ENCODE assay signal across 21 cellular contexts in genomic region chr1:116036255-116036654, GRCh38. TPM values are rescaled to one million over a fixed set of nuclear protein-coding genes. Genes with fewer than 3 reads are reported as not detected.
DNase-seq lines count a peak whose midpoint lies in the region; ATAC-seq, FAIRE-seq and TF ChIP-seq lines count a peak whose summit lies in the region.
"Had no signal": no experiment of that assay in that cellular context is flagged by ENCODE, and none has a peak within 500 bp of the region (broad histone marks: within the 10 kb centered on the region; RNA-seq: fewer than 3 reads in every experiment).

No MANE protein-coding gene starts in this region.

- no TSS peak for BruUV-seq in A673 (replicated peaks; lab: Mats Ljungman, UMichigan)

- H2BK5ac ChIP-seq in H1 (ENCODE audit: low read depth, low read length), result no peak overlapping the region
- H2BK5ac ChIP-seq in trophoblast cell (ENCODE audit: low read depth, low read length, poor library complexity), result no peak overlapping the region

- H4K8ac ChIP-seq in H1 (ENCODE audit: extremely low read depth, insufficient read depth, low read length) (no peak overlapping the region), trophoblast cell (ENCODE audit: low read depth, low read length) (no peak overlapping the region)

- WGBS in H1 (ENCODE audit: extremely low coverage in 1 of 2, insufficient coverage in 1 of 2, insufficient read length in 1 of 2, insufficient replicate concordance in 2 of 2, low coverage in 1 of 2, low lambda C conversion rate in 2 of 2, missing lambda C conversion rate in 1 of 2), 2 experiments, result 78% methylated on average over 4 of the region's 4 CpGs; no CpG with 5 or more reads in 1 of the 2 experiments
- no CpG with 5 or more reads among the region's 4 CpGs for WGBS in trophoblast cell (ENCODE audit: extremely low coverage, insufficient coverage, insufficient read length)

- no peaks in the 10 kb centered on the region for H3K9me2 ChIP-seq in Loucy (replicated peaks; ENCODE audit: low read depth, low read length)

- no peaks in the 10 kb centered on the region for H3K4me1 Mint-ChIP-seq in activated CD8-positive, alpha-beta T cell treated with anti-CD3 and anti-CD28 coated beads, Interleukin-2, amount 10 ng/mL, durations not matched to agents 7 days and 5 days (ENCODE audit: low read depth)
- H3K4me1 Mint-ChIP-seq: B cell had no signal

- H4K20me1 ChIP-seq in Loucy (ENCODE audit: insufficient read depth, low read length, poor library complexity, severe bottlenecking) (no peaks in the 10 kb centered on the region), H1 (replicated peaks in 1 of 2; ENCODE audit: control insufficient read depth in 1 of 2, insufficient read depth in 2 of 2, low read length in 2 of 2) (no peaks in the 10 kb centered on the region)

- H2BK15ac ChIP-seq in H1 (ENCODE audit: low read length), result no peak overlapping the region

- TF ChIP-seq CTCF in A673 (conservative IDR thresholded peaks at IDR 0.05; ENCODE audit: low read depth, low read length), result 0 out of 2 replicates have a peak, but pooled peaks have one; percentile 17
- TF ChIP-seq CTCF in Loucy (conservative IDR thresholded peaks at IDR 0.05; ENCODE audit: low read length), result peak; percentile 37; the same call in 1 of the 2 replicates
- TF ChIP-seq CTCF in H1 (IDR thresholded peaks at IDR 0.05; ENCODE audit: control extremely low read depth in 1 of 3, insufficient read depth in 1 of 3, low read depth in 1 of 3, low read length in 3 of 3), result peak in 2 of 3 experiments; percentile 22 to 68; a peak in 2 of 4 replicates

- H3K9ac ChIP-seq in Loucy (ENCODE audit: low read depth, low read length, poor library complexity, severe bottlenecking), result no peak overlapping the region
- H3K9ac ChIP-seq in H1 (replicated peaks in 1 of 4; ENCODE audit: extremely low read depth in 1 of 4, low read depth in 3 of 4, low read length in 3 of 4), result no peak overlapping the region
- H3K9ac ChIP-seq in trophoblast cell (ENCODE audit: low read length), result no peak overlapping the region

- H3K9me3 Mint-ChIP-seq in activated CD8-positive, alpha-beta T cell treated with anti-CD3 and anti-CD28 coated beads, Interleukin-2, amount 10 ng/mL, durations not matched to agents 7 days and 5 days (ENCODE audit: insufficient read depth), result no peaks in the 10 kb centered on the region

- H3K18ac ChIP-seq in H1 (ENCODE audit: extremely low read depth, low read length) (no peak overlapping the region), trophoblast cell (ENCODE audit: low read length) (no peak overlapping the region)

- no peak overlapping the region for H3K56ac ChIP-seq in H1 (replicated peaks; ENCODE audit: insufficient read length, low read depth, low read length)

- no peaks in the 10 kb centered on the region for H3K36me3 Mint-ChIP-seq in activated CD8-positive, alpha-beta T cell treated with anti-CD3 and anti-CD28 coated beads, Interleukin-2, amount 10 ng/mL, durations not matched to agents 7 days and 5 days (ENCODE audit: low read depth)

- POLR2A ChIA-PET in A673 (lab: Charles Lee; ENCODE audit: low non-redundant PET), result interaction anchor here (0.7 kb wide), 1 partner anchor 28 kb away, joined by 3 read pairs; no protein-coding TSS in a partner anchor
- POLR2A ChIA-PET in H1 (lab: Charles Lee; ENCODE audit: partially characterized antibody), result no interaction called here
- POLR2A ChIA-PET in activated CD8-positive, alpha-beta T cell treated with anti-CD3 and anti-CD28 coated beads, Interleukin-2, amount 10 ng/mL, durations not matched to agents 7 days and 5 days (lab: Charles Lee), result no interaction called here
- POLR2A ChIA-PET in HEK293T (lab: Yijun Ruan, JAX), result no interaction called here

- H3K79me1 ChIP-seq in H1 (ENCODE audit: low read depth, low read length) (no peaks in the 10 kb centered on the region), trophoblast cell (ENCODE audit: low read length) (no peaks in the 10 kb centered on the region)

- H4K5ac ChIP-seq in H1 (ENCODE audit: insufficient read length, low read depth, low read length), result no peak overlapping the region

- H3K4ac ChIP-seq in H1 (replicated peaks; ENCODE audit: insufficient read length, low read depth, low read length) (no peak overlapping the region), trophoblast cell (ENCODE audit: low read depth, low read length) (no peak overlapping the region)

- H2BK120ac ChIP-seq in H1 (replicated peaks; ENCODE audit: low read depth, low read length), result no peak overlapping the region
- no peak overlapping the region for H2BK120ac ChIP-seq in trophoblast cell (ENCODE audit: insufficient read depth, low read length, poor library complexity)

- no peaks in the 10 kb centered on the region for H3K27me3 ChIP-seq in A673 (replicated peaks; ENCODE audit: insufficient read depth, low read depth, low read length, poor library complexity)
- no peaks in the 10 kb centered on the region for H3K27me3 ChIP-seq in Loucy (ENCODE audit: insufficient read depth, low read length, poor library complexity, severe bottlenecking)
- H3K27me3 ChIP-seq in H1 (replicated peaks in 1 of 4; ENCODE audit: control insufficient read depth in 3 of 4, extremely low read depth in 1 of 4, insufficient read depth in 3 of 4, low read length in 3 of 4), result no peaks in the 10 kb centered on the region
- H3K27me3 ChIP-seq in trophoblast cell (ENCODE audit: insufficient read depth, low read length), result no peaks in the 10 kb centered on the region

- H3K14ac ChIP-seq in H1 (ENCODE audit: insufficient read length) (no peak overlapping the region), trophoblast cell (ENCODE audit: low read length) (no peak overlapping the region)

- DNase-seq in A673 (ENCODE audit: low spot score) (no peak), H1 (ENCODE audit: low read depth in 1 of 2, low spot score in 2 of 2) (peak in 1 of 2 experiments; percentile 47), iPS-NIHi7 (ENCODE audit: extremely low spot score) (peak; percentile 26), trophoblast cell (no peak), NOMO-1 treated with dmso at 0.1 percent for 144 hours (lab: John Stamatoyannopoulos, UW; ENCODE audit: unreplicated experiment) (no peak), HEK293T (ENCODE audit: extremely low spot score) (no peak)
- DNase-seq in activated CD8-positive, alpha-beta T cell treated with anti-CD3 and anti-CD28 coated beads, Interleukin-2, amount 10 ng/mL, durations not matched to agents 7 days and 5 days, result no peak
- DNase-seq: 8988T, DMS79 treated with DMSO at 0.1 percent for 48 hours, KG1, NCI-H1436 treated with DMSO at 0.1 percent for 48 hours, NCI-H2029 treated with DMSO at 0.1 percent for 48 hours, NCI-H748 treated with DMSO at 0.1 percent for 48 hours, SIG-M5 had no signal

- H2AK5ac ChIP-seq in H1 (ENCODE audit: low read depth, low read length) (no peak overlapping the region), trophoblast cell (ENCODE audit: low read length) (no peak overlapping the region)

- H4K91ac ChIP-seq in H1 (replicated peaks; ENCODE audit: insufficient read length, low read length), result no peak overlapping the region
- H4K91ac ChIP-seq in trophoblast cell (ENCODE audit: low read depth, low read length), result no peak overlapping the region

- H3K79me2 ChIP-seq in Loucy (ENCODE audit: insufficient read depth, low read length) (no peaks in the 10 kb centered on the region), H1 (ENCODE audit: control insufficient read depth in 1 of 2, insufficient read depth in 2 of 2, low read length in 2 of 2) (no peaks in the 10 kb centered on the region), trophoblast cell (ENCODE audit: control insufficient read depth, insufficient read depth, low read length, poor library complexity) (no peaks in the 10 kb centered on the region)

- H2BK20ac ChIP-seq in H1 (ENCODE audit: low read length), result no peak overlapping the region

- no peaks in the 10 kb centered on the region for H3K9me3 ChIP-seq in A673 (ENCODE audit: low read depth, low read length, poor library complexity, severe bottlenecking)
- no peaks in the 10 kb centered on the region for H3K9me3 ChIP-seq in Loucy (ENCODE audit: insufficient read depth, low read depth, low read length)
- no peaks in the 10 kb centered on the region for H3K9me3 ChIP-seq in H1 (ENCODE audit: insufficient read depth in 2 of 2, low read depth in 1 of 2, low read length in 1 of 2)
- no peaks in the 10 kb centered on the region for H3K9me3 ChIP-seq in trophoblast cell (ENCODE audit: insufficient read depth, low read depth, low read length)
- H3K9me3 ChIP-seq: HAP-1 had no signal

- H3K4me3 Mint-ChIP-seq in activated CD8-positive, alpha-beta T cell treated with anti-CD3 and anti-CD28 coated beads, Interleukin-2, amount 10 ng/mL, durations not matched to agents 7 days and 5 days, result no peak overlapping the region
- H3K4me3 Mint-ChIP-seq: B cell had no signal

- H3K36me3 ChIP-seq in A673 (ENCODE audit: insufficient read depth, low read length, poor library complexity, severe bottlenecking) (no peaks in the 10 kb centered on the region), Loucy (ENCODE audit: insufficient read depth, low read length) (no peaks in the 10 kb centered on the region), H1 (ENCODE audit: control insufficient read depth in 2 of 4, insufficient read depth in 4 of 4, low read length in 3 of 4) (peaks cover 0 to 1% (median 0%) of the 10 kb centered on the region in 4 experiments; a peak in 2 of 8 replicates), trophoblast cell (ENCODE audit: control insufficient read depth in 1 of 2, insufficient read depth in 2 of 2, low read length in 2 of 2) (no peaks in the 10 kb centered on the region)

- no peak overlapping the region for H3K27ac ChIP-seq in A673 (ENCODE audit: low read depth, low read length, poor library complexity, severe bottlenecking)
- no peak overlapping the region for H3K27ac ChIP-seq in H1 (ENCODE audit: low read depth, low read length)
- H3K27ac ChIP-seq in trophoblast cell (ENCODE audit: low read depth, low read length), result no peak overlapping the region
- H3K27ac ChIP-seq: PC-9, RWPE1 had no signal

- TF ChIP-seq POLR2A in H1 (IDR thresholded peaks at IDR 0.05; ENCODE audit: control extremely low read depth in 1 of 2, low read depth in 2 of 2, low read length in 2 of 2), result no peak

- peak in 1 of 2 experiments; percentile 22; a peak in 2 of 4 replicates for TF ChIP-seq RAD21 in H1 (IDR thresholded peaks at IDR 0.05 in 1 of 2, conservative IDR thresholded peaks at IDR 0.05 in 1 of 2; ENCODE audit: low read depth in 2 of 2, low read length in 2 of 2)

- H3K27ac Mint-ChIP-seq in activated CD8-positive, alpha-beta T cell treated with anti-CD3 and anti-CD28 coated beads, Interleukin-2, amount 10 ng/mL, durations not matched to agents 7 days and 5 days, result no peak overlapping the region
- H3K27ac Mint-ChIP-seq: B cell had no signal

- H3K4me1 ChIP-seq in A673 (ENCODE audit: insufficient read depth, low read length, poor library complexity, severe bottlenecking) (no peaks in the 10 kb centered on the region), Loucy (ENCODE audit: insufficient read depth, low read length, poor library complexity, severe bottlenecking) (no peaks in the 10 kb centered on the region), H1 (replicated peaks in 1 of 4; ENCODE audit: control insufficient read depth in 3 of 4, insufficient read depth in 4 of 4, low read length in 3 of 4) (no peaks in the 10 kb centered on the region), trophoblast cell (ENCODE audit: control insufficient read depth in 1 of 2, insufficient read depth in 2 of 2, low read length in 2 of 2) (no peaks in the 10 kb centered on the region)

- peak; percentile 55 for FAIRE-seq in H1 (lab: Jason Lieb, UNC)
- FAIRE-seq: HepG2 had no signal

- H2AFZ ChIP-seq in Loucy (ENCODE audit: low read length) (no peak overlapping the region), H1 (ENCODE audit: low read length) (no peak overlapping the region), trophoblast cell (ENCODE audit: insufficient read depth, low read length, poor library complexity) (no peak overlapping the region)
- H2AFZ ChIP-seq: PC-9 had no signal

- H4K12ac ChIP-seq in trophoblast cell (ENCODE audit: low read depth, low read length), result no peak overlapping the region

- CTCF ChIA-PET in A673 (lab: Charles Lee), result no interaction called here
- CTCF ChIA-PET in H1 (lab: Charles Lee; ENCODE audit: partially characterized antibody), result interaction anchor here (0.7 to 1.6 kb wide), 6 partner anchors 8 to 271 kb away, joined by 3 to 4 read pairs (median 4); no protein-coding TSS in a partner anchor
- CTCF ChIA-PET in activated CD8-positive, alpha-beta T cell treated with anti-CD3 and anti-CD28 coated beads, Interleukin-2, amount 10 ng/mL, durations not matched to agents 7 days and 5 days (lab: Charles Lee), result no interaction called here
- CTCF ChIA-PET in HEK293T (lab: Yijun Ruan, JAX), result no interaction called here

- intact Hi-C loops in A673 (cut with micrococcal nuclease; ENCODE audit: unreplicated experiment), result no loop called here

- H3K4me2 ChIP-seq in Loucy (ENCODE audit: low read depth, low read length, poor library complexity, severe bottlenecking) (no peak overlapping the region), H1 (ENCODE audit: insufficient read depth in 1 of 2, low read depth in 2 of 2, low read length in 2 of 2) (no peak overlapping the region), trophoblast cell (ENCODE audit: low read length) (no peak overlapping the region)
- H3K4me2 ChIP-seq: PC-9 had no signal

- H3K23ac ChIP-seq in H1 (ENCODE audit: insufficient read length), result no peak overlapping the region
- H3K23ac ChIP-seq in trophoblast cell (ENCODE audit: low read length), result no peak overlapping the region

- no peaks in the 10 kb centered on the region for H3F3A ChIP-seq in Loucy (ENCODE audit: low read depth)

- H3K4me3 ChIP-seq in A673 (ENCODE audit: low read depth, low read length, poor library complexity, severe bottlenecking) (no peak overlapping the region), Loucy (ENCODE audit: low read length, poor library complexity, severe bottlenecking) (no peak overlapping the region), H1 (ENCODE audit: extremely low read depth in 1 of 4, insufficient read depth in 2 of 4, low read depth in 3 of 4, low read length in 4 of 4) (no peak overlapping the region), trophoblast cell (ENCODE audit: low read depth, low read length) (no peak overlapping the region)
- H3K4me3 ChIP-seq: HAP-1, PC-9 had no signal

- no peak overlapping the region for H2BK12ac ChIP-seq in H1 (ENCODE audit: low read depth, low read length)
- H2BK12ac ChIP-seq in trophoblast cell (ENCODE audit: low read length), result no peak overlapping the region

- no peak for TF ChIP-seq EP300 in H1 (IDR thresholded peaks at IDR 0.05; ENCODE audit: borderline replicate concordance in 1 of 2, low read depth in 2 of 2, low read length in 2 of 2)

- H3K27me3 Mint-ChIP-seq in activated CD8-positive, alpha-beta T cell treated with anti-CD3 and anti-CD28 coated beads, Interleukin-2, amount 10 ng/mL, durations not matched to agents 7 days and 5 days (ENCODE audit: low read depth), result no peaks in the 10 kb centered on the region
- H3K27me3 Mint-ChIP-seq: B cell had no signal

- no peaks in the 10 kb centered on the region; the same call in 1 of the 2 replicates for H3K23me2 ChIP-seq in H1 (ENCODE audit: low read depth, low read length)

- no peak for ATAC-seq in activated CD8-positive, alpha-beta T cell treated with anti-CD3 and anti-CD28 coated beads, Interleukin-2, amount 10 ng/mL, durations not matched to agents 7 days and 5 days
- ATAC-seq: HepG2 had no signal

RNA-seq across cellular contexts. Expression of gene SLC22A15, which starts 59.9 kb away (rescaled TPM):
- 0.39 and 0.52 TPM in 2 replicates for total RNA-seq in A673 (2021)
- 3.3 and 3.7 TPM in 2 replicates for total RNA-seq in H1 (2021; fragmentation: NEBNext Ultra II Directional; extraction: Animal tissue kit (Norgen Biotek cat#: 25700))
- polyA plus RNA-seq in H1 (2011; rRNA removed), result 2.1 and 3.2 TPM in 2 replicates
- polyA plus RNA-seq in H1 (2011; cell fraction: cytosol; rRNA removed), result 2.9 TPM
- polyA plus RNA-seq in H1 (2011; cell fraction: nucleus; rRNA removed), result 5.7 TPM
- 1.9 to 3.0 TPM (median 2.5 TPM) in 4 replicates for polyA plus RNA-seq in H1 (2012, experiment 1 of 2)
- polyA plus RNA-seq in H1 (2012, experiment 2 of 2), result 0.34 TPM
- polyA plus RNA-seq in H1 (2013, experiment 1 of 2), result 2.2 TPM
- 1.9 TPM for polyA plus RNA-seq in H1 (2013, experiment 2 of 2)
- polyA minus RNA-seq in H1 (2011; rRNA and poly(A)+ RNA removed), result 7.3 and 9.6 TPM in 2 replicates
- polyA minus RNA-seq in H1 (2011; cell fraction: cytosol; rRNA and poly(A)+ RNA removed), result 2.4 TPM
- polyA minus RNA-seq in H1 (2011; cell fraction: nucleus; rRNA and poly(A)+ RNA removed), result 20.1 TPM
- polyA plus RNA-seq in trophoblast cell (2013), result 1.9 and 2.0 TPM in 2 replicates
- total RNA-seq in activated CD8-positive, alpha-beta T cell treated with anti-CD3 and anti-CD28 coated beads, Interleukin-2, amount 10 ng/mL, durations not matched to agents 7 days and 5 days, result under 1 TPM; 0.40 to 0.60 TPM
- total RNA-seq: G401 had no signal
